8 cellular contexts compared by ENCODE assay signal in genomic region chr17:2393954-2394749, GRCh38. TPM values are rescaled to one million over a fixed set of nuclear protein-coding genes. Genes with fewer than 3 reads are reported as not detected.
DNase-seq lines count a peak whose midpoint lies in the region; ATAC-seq and TF ChIP-seq lines count a peak whose summit lies in the region.

No MANE protein-coding gene starts in this region.

- ATAC-seq in natural killer cell (no peak), GM21423 (IDR thresholded peaks at IDR 0.05; ENCODE audit: unreplicated experiment) (no peak), GM19397 (IDR thresholded peaks at IDR 0.05; ENCODE audit: unreplicated experiment) (no peak)

- peaks cover 18% of the 10 kb centered on the region for H3F3A ChIP-seq in MM.1S (ENCODE audit: insufficient read depth, low read length)

- peak overlapping the region; percentile 86 to 93 for H3K27ac Mint-ChIP-seq in natural killer cell

- H3K27me3 Mint-ChIP-seq in natural killer cell (ENCODE audit: low read depth in 2 of 2) = no peaks in the 10 kb centered on the region

- H3K4me2 ChIP-seq in BLaER1 = peak overlapping the region; percentile 96
- H3K4me2 ChIP-seq in MM.1S (ENCODE audit: low read depth, low read length) = peak overlapping the region; percentile 56; the same call in 1 of the 2 replicates

- H3K27ac ChIP-seq in BLaER1 (peak overlapping the region; percentile 67), MM.1S (ENCODE audit: low read length) (no peak overlapping the region), dorsolateral prefrontal cortex (peak overlapping the region in 57 of 59 donors; percentile 29 to 100 (median 97))

- intact Hi-C loops in dorsolateral prefrontal cortex (cut with DNase I) (loop anchor here (2.0 to 5.0 kb wide), 2 partner anchors 91 to 318 kb away; partner anchors contain the start of genes CLUH (in 2 of the 2), SMG6 (in 1 of the 2) and SRR (in 1 of the 2)), natural killer cell (cut with micrococcal nuclease) (loop anchor here (1.0 kb wide), 1 partner anchor 7 kb away; the partner anchor contains the start of gene MNT)

- H3K27me3 ChIP-seq in BLaER1 (no peaks in the 10 kb centered on the region), MM.1S (replicated peaks; ENCODE audit: insufficient read depth, low read length) (no peaks in the 10 kb centered on the region), dorsolateral prefrontal cortex (no peaks in the 10 kb centered on the region)

- H2AFZ ChIP-seq in MM.1S (ENCODE audit: low read length) = no peak overlapping the region

- H3K9me2 ChIP-seq in MM.1S (replicated peaks; ENCODE audit: insufficient read depth, low read length) = no peaks in the 10 kb centered on the region

- no peak for DNase-seq in MM.1S
- DNase-seq in dorsolateral prefrontal cortex = no peak
- no peak for DNase-seq in natural killer cell
- DNase-seq in NCI-H146 treated with DMSO at 0.1 percent for 48 hours (lab: John Stamatoyannopoulos, UW; ENCODE audit: unreplicated experiment) = no peak
- DNase-seq in RKO (ENCODE audit: low spot score) = no peak

- TF ChIP-seq CTCF in MM.1S (IDR thresholded peaks at IDR 0.05; ENCODE audit: low read length) (no peak), dorsolateral prefrontal cortex (IDR thresholded peaks at IDR 0.05 in 54 of 56, conservative IDR thresholded peaks at IDR 0.05 in 2 of 56; ENCODE audit: low read depth in 1 of 56, partially characterized antibody in 56 of 56) (no peak), natural killer cell (IDR thresholded peaks at IDR 0.05) (no peak)

- H3K9me3 ChIP-seq in BLaER1 (no peaks in the 10 kb centered on the region), MM.1S (replicated peaks; ENCODE audit: insufficient read depth, low read length) (no peaks in the 10 kb centered on the region)

- H3K4me3 ChIP-seq in BLaER1 (peak overlapping the region; percentile 84), MM.1S (ENCODE audit: low read length) (peak overlapping the region; percentile 28; the same call in 1 of the 2 replicates), dorsolateral prefrontal cortex (peak overlapping the region in 57 of 59 donors; percentile 42 to 94 (median 83))

- H3K4me1 Mint-ChIP-seq in natural killer cell = peaks cover 30 to 55% of the 10 kb centered on the region in 2 donors

- H3K36me3 ChIP-seq in BLaER1 (peaks cover 15% of the 10 kb centered on the region), MM.1S (replicated peaks; ENCODE audit: insufficient read depth, low read length) (no peaks in the 10 kb centered on the region)

- H3K9me3 Mint-ChIP-seq in natural killer cell = no peaks in the 10 kb centered on the region

- H4K20me1 ChIP-seq in BLaER1 (peaks cover 80% of the 10 kb centered on the region), MM.1S (ENCODE audit: insufficient read depth, low read length) (no peaks in the 10 kb centered on the region)

- peaks cover 73% of the 10 kb centered on the region for H3K79me2 ChIP-seq in MM.1S (ENCODE audit: low read length)

- H3K9ac ChIP-seq in BLaER1 (peak overlapping the region; percentile 77), MM.1S (ENCODE audit: low read length) (peak overlapping the region; percentile 37; the same call in 1 of the 2 replicates)

- H3K4me3 Mint-ChIP-seq in natural killer cell = peak overlapping the region; percentile 85

- peaks cover 71% of the 10 kb centered on the region for H3K4me1 ChIP-seq in BLaER1
- H3K4me1 ChIP-seq in MM.1S (ENCODE audit: low read length) = peaks cover 9% of the 10 kb centered on the region

- H3K36me3 Mint-ChIP-seq in natural killer cell = no peaks in the 10 kb centered on the region

RNA-seq across cellular contexts. Expression of gene MNT, which starts 6.7 kb away (rescaled TPM):
- total RNA-seq in dorsolateral prefrontal cortex (10 to 100 TPM; 32.2 to 70.3 (median 43.0) TPM), natural killer cell (100 to 1,000 TPM in 1 of 3 donors, 10 to 100 TPM in 2; 72.3 to 108 (median 77.6) TPM)

RNA-seq across cellular contexts. Expression of gene SGSM2, which starts 56.9 kb away (rescaled TPM):
- total RNA-seq in dorsolateral prefrontal cortex = 100 to 1,000 TPM in 115 of 120 experiments, 10 to 100 TPM in 5; 82.4 to 230 (median 136) TPM
- total RNA-seq in natural killer cell = 10 to 100 TPM; 65.4 to 75.7 (median 73.6) TPM

RNA-seq across cellular contexts. Expression of gene TSR1, which starts 57.9 kb away (rescaled TPM):
- total RNA-seq in dorsolateral prefrontal cortex = 10 to 100 TPM; 16.4 to 33.3 (median 23.0) TPM
- 10 to 100 TPM; 19.7 to 30.7 (median 29.0) TPM for total RNA-seq in natural killer cell

Comparison
In these comparisons a context has a peak if more than half of its experiments do, and no peak if none do; other contexts are left out.
1. H3K4me3 ChIP-seq: peak in every context shown above with its lines; median percentile 84 in BLaER1; 83 in dorsolateral prefrontal cortex; 28 in MM.1S.